Comparison of ENCODE assay signal across 8 cellular contexts in genomic region chr2:64654063-64654811, GRCh38. TPM values are rescaled to one million over a fixed set of nuclear protein-coding genes. Genes with fewer than 3 reads are reported as not detected.
DNase-seq lines count a peak whose midpoint lies in the region; ATAC-seq and TF ChIP-seq lines count a peak whose summit lies in the region.

No MANE protein-coding gene starts in this region.

- H3K9me3 Mint-ChIP-seq in activated naive CD8-positive, alpha-beta T cell treated with anti-CD3 and anti-CD28 coated beads for 36 hours = no peaks in the 10 kb centered on the region

- WGBS in heart left ventricle, 4 donors = 0 to 1% (median 0%) methylated on average over 41 to 70 of the region's 70 CpGs
- 0% methylated on average over 45 to 70 of the region's 70 CpGs for WGBS in psoas muscle, 3 donors

- no peak for TF ChIP-seq CTCF in heart left ventricle (IDR thresholded peaks at IDR 0.05)
- no peak for TF ChIP-seq CTCF in psoas muscle (IDR thresholded peaks at IDR 0.05)

- H3K27me3 ChIP-seq in heart left ventricle (no peaks in the 10 kb centered on the region), psoas muscle (ENCODE audit: insufficient read depth in 3 of 3, low read length in 2 of 3) (no peaks in the 10 kb centered on the region)

- peak overlapping the region; percentile 86 to 100 (median 99) for H3K27ac ChIP-seq in heart left ventricle
- peak overlapping the region; percentile 98 for H3K27ac ChIP-seq in psoas muscle

- H3K4me1 Mint-ChIP-seq in activated naive CD8-positive, alpha-beta T cell treated with anti-CD3 and anti-CD28 coated beads for 36 hours = peaks cover 75% of the 10 kb centered on the region

- H3K9me3 ChIP-seq in heart left ventricle (no peaks in the 10 kb centered on the region), psoas muscle (no peaks in the 10 kb centered on the region)

- intact Hi-C loops in heart left ventricle (cut with DNase I) (loop anchor here (1.0 to 10.0 kb wide), 9 partner anchors 67 to 781 kb away; partner anchors contain the start of genes AFTPH (in 1 of the 10) and SPRED2 (in 1 of the 10)), psoas muscle (cut with DNase I) (loop anchor here (2.0 to 5.0 kb wide), 5 partner anchors 97 to 647 kb away; no protein-coding TSS in a partner anchor)

- no peaks in the 10 kb centered on the region for H3K27me3 Mint-ChIP-seq in activated naive CD8-positive, alpha-beta T cell treated with anti-CD3 and anti-CD28 coated beads for 36 hours

- peak overlapping the region; percentile 78 for H3K4me3 Mint-ChIP-seq in activated naive CD8-positive, alpha-beta T cell treated with anti-CD3 and anti-CD28 coated beads for 36 hours

- H3K27ac Mint-ChIP-seq in activated naive CD8-positive, alpha-beta T cell treated with anti-CD3 and anti-CD28 coated beads for 36 hours = peak overlapping the region; percentile 87

- peaks cover 7% of the 10 kb centered on the region for H3K36me3 Mint-ChIP-seq in activated naive CD8-positive, alpha-beta T cell treated with anti-CD3 and anti-CD28 coated beads for 36 hours

- H3K36me3 ChIP-seq in heart left ventricle = no peaks in the 10 kb centered on the region
- no peaks in the 10 kb centered on the region for H3K36me3 ChIP-seq in psoas muscle (ENCODE audit: insufficient read depth in 1 of 2, low read depth in 1 of 2)

- DNase-seq in GM03348 (ENCODE audit: low spot score) (peak; percentile 89), H4 (ENCODE audit: low spot score) (peak; percentile 83), Kasumi-1 (lab: John Stamatoyannopoulos, UW) (peak; percentile 77 to 89), SKM-1 treated with dmso at 0.1 percent for 144 hours (lab: John Stamatoyannopoulos, UW; ENCODE audit: unreplicated experiment) (peak; percentile 61), heart left ventricle (peak; percentile 76 to 89 (median 80)), psoas muscle (peak; percentile 86 to 93), GM19240 (ENCODE audit: insufficient read length, low spot score) (no peak)
- peak; percentile 77 for DNase-seq in activated naive CD8-positive, alpha-beta T cell treated with anti-CD3 and anti-CD28 coated beads for 36 hours

- H3K4me1 ChIP-seq in heart left ventricle = peaks cover 0 to 62% (median 36%) of the 10 kb centered on the region in 12 donors
- H3K4me1 ChIP-seq in psoas muscle = peaks cover 32% of the 10 kb centered on the region

- ATAC-seq in heart left ventricle (peak; percentile 29 to 68 (median 56)), psoas muscle (peak; percentile 68 to 72 (median 70))

- peak; percentile 78 to 83 for TF ChIP-seq POLR2A in heart left ventricle (IDR thresholded peaks at IDR 0.05)

- H3K4me3 ChIP-seq in heart left ventricle (peak overlapping the region; percentile 50 to 95 (median 88)), psoas muscle (peak overlapping the region; percentile 82)

RNA-seq across cellular contexts. Expression of gene SERTAD2, which starts 0.5 kb away (rescaled TPM):
- total RNA-seq in H4 (2014; rRNA removed; shearing (Covaris generic)) = 4.9 and 6.9 TPM in 2 replicates
- total RNA-seq in activated naive CD8-positive, alpha-beta T cell treated with anti-CD3 and anti-CD28 coated beads for 36 hours = 10 to 100 TPM; 22.7 to 23.3 TPM
- total RNA-seq in heart left ventricle (10 to 100 TPM; 12.2 to 21.6 (median 16.1) TPM), psoas muscle (10 to 100 TPM; 10.3 to 13.2 (median 11.5) TPM)
- polyA plus RNA-seq in heart left ventricle (10 to 100 TPM in 1 of 2 donors, 1 to 10 TPM in 1; 5.1 to 12.6 TPM), psoas muscle (1 to 10 TPM; 3.3 to 9.2 (median 4.1) TPM)
